8 cellular contexts compared by ENCODE assay signal in genomic region chr2:240021488-240022104, GRCh38. TPM values are rescaled to one million over a fixed set of nuclear protein-coding genes. Genes with fewer than 3 reads are reported as not detected.
A peak's percentile ranks its signal among the peaks of the same experiment; 100 is the strongest.
DNase-seq lines count a peak whose midpoint lies in the region; ATAC-seq, FAIRE-seq and TF ChIP-seq lines count a peak whose summit lies in the region.

No MANE protein-coding gene starts in this region.

- FAIRE-seq in HTR-8/SVneo (lab: Jason Lieb, UNC): no peak

- H3K27ac Mint-ChIP-seq in Calu3 (ENCODE audit: unreplicated experiment): no peak overlapping the region
- H3K27ac Mint-ChIP-seq in glutamatergic neuron (ENCODE audit: unreplicated experiment): no peak overlapping the region

- intact Hi-C loops in Calu3 (cut with micrococcal nuclease; ENCODE audit: unreplicated experiment): no loop called here

- TF ChIP-seq CTCF in Calu3 (IDR thresholded peaks at IDR 0.05; ENCODE audit: unreplicated experiment) (peak; percentile 84), RWPE1 (conservative IDR thresholded peaks at IDR 0.05; ENCODE audit: low read depth) (peak; percentile 84), glutamatergic neuron (IDR thresholded peaks at IDR 0.05; ENCODE audit: partially characterized antibody, unreplicated experiment) (peak; percentile 80)

- CTCF ChIA-PET in Calu3 (lab: Charles Lee) (interaction anchor here (0.6 to 1.2 kb wide), 3 partner anchors 8 to 197 kb away, joined by 3 to 6 read pairs (median 5); no protein-coding TSS in a partner anchor), RWPE1 (lab: Yijun Ruan, JAX) (interaction anchor here (0.6 to 1.3 kb wide), 13 partner anchors 8 to 1080 kb away, joined by 3 to 5 read pairs (median 3); no protein-coding TSS in a partner anchor)

- no peaks in the 10 kb centered on the region for H3K9me3 Mint-ChIP-seq in Calu3 (ENCODE audit: low read depth, unreplicated experiment)
- peaks cover 14% of the 10 kb centered on the region for H3K9me3 Mint-ChIP-seq in glutamatergic neuron (ENCODE audit: unreplicated experiment)

- no peak overlapping the region for H3K27ac ChIP-seq in RWPE1

- H3K27me3 Mint-ChIP-seq in Calu3 (ENCODE audit: unreplicated experiment) (peaks cover 1% of the 10 kb centered on the region), glutamatergic neuron (ENCODE audit: unreplicated experiment) (peaks cover 9% of the 10 kb centered on the region)

- DNase-seq in Calu3 (peak; percentile 85), HTR-8/SVneo (ENCODE audit: insufficient read length, low spot score) (peak; percentile 74), RWPE1 (ENCODE audit: low spot score) (peak; percentile 67), glutamatergic neuron (peak; percentile 94), renal cortical epithelial cell (ENCODE audit: low read depth) (peak; percentile 61)
- DNase-seq in activated gamma-delta T cell treated with anti-CD3 and anti-CD28 coated beads, Interleukin-2, amount 50 U/mL, for 16 hours (ENCODE audit: low read depth): peak; percentile 30

- ATAC-seq in GM18502 (IDR thresholded peaks at IDR 0.05; ENCODE audit: poor library complexity, unreplicated experiment) (no peak), GM21390 (IDR thresholded peaks at IDR 0.05; ENCODE audit: unreplicated experiment) (no peak)

- no TSS peak for BruUV-seq in Calu3 (replicated peaks; lab: Mats Ljungman, UMichigan)

- H3K4me1 Mint-ChIP-seq in Calu3 (ENCODE audit: low read depth, unreplicated experiment) (peaks cover 22% of the 10 kb centered on the region), glutamatergic neuron (ENCODE audit: low read depth, unreplicated experiment) (peaks cover 3% of the 10 kb centered on the region)

- peaks cover 56% of the 10 kb centered on the region for H3K36me3 Mint-ChIP-seq in Calu3 (ENCODE audit: insufficient read depth, unreplicated experiment)
- H3K36me3 Mint-ChIP-seq in glutamatergic neuron (ENCODE audit: unreplicated experiment): peaks cover 15% of the 10 kb centered on the region

- H3K4me3 Mint-ChIP-seq in Calu3 (ENCODE audit: low read depth, unreplicated experiment) (no peak overlapping the region), glutamatergic neuron (ENCODE audit: unreplicated experiment) (no peak overlapping the region)

- POLR2A ChIA-PET in RWPE1 (lab: Yijun Ruan, JAX; ENCODE audit: low non-redundant PET): no interaction called here

RNA-seq across cellular contexts. Expression of gene NDUFA10, which starts 3.5 kb away (rescaled TPM):
- total RNA-seq in Calu3 (2022): 137 and 148 TPM in 2 replicates
- 104 TPM for total RNA-seq in glutamatergic neuron (ENCODE audit: unreplicated experiment)
- 158 and 170 TPM in 2 replicates for total RNA-seq in renal cortical epithelial cell

RNA-seq across cellular contexts. Expression of gene OR6B2, which starts 8.6 kb away (rescaled TPM):
- total RNA-seq in Calu3 (2022) (not detected in 2 replicates), glutamatergic neuron (ENCODE audit: unreplicated experiment) (not detected), renal cortical epithelial cell (not detected in 2 replicates)

RNA-seq across cellular contexts. Expression of gene OR6B3, which starts 31.7 kb away (rescaled TPM):
- total RNA-seq in Calu3 (2022) (not detected in 2 replicates), glutamatergic neuron (ENCODE audit: unreplicated experiment) (not detected), renal cortical epithelial cell (not detected in 2 replicates)

Comparison
In these comparisons a context has a peak if more than half of its experiments do, and no peak if none do; other contexts are left out.
1. DNase-seq: peak in every context shown above with its lines; median percentile 94 in glutamatergic neuron; 85 in Calu3; 74 in HTR-8/SVneo; 67 in RWPE1; 61 in renal cortical epithelial cell; 30 in activated gamma-delta T cell treated with anti-CD3 and anti-CD28 coated beads, Interleukin-2, amount 50 U/mL, for 16 hours.